Comparison of ENCODE assay signal across 8 cellular contexts in the genomic region with DNA sequence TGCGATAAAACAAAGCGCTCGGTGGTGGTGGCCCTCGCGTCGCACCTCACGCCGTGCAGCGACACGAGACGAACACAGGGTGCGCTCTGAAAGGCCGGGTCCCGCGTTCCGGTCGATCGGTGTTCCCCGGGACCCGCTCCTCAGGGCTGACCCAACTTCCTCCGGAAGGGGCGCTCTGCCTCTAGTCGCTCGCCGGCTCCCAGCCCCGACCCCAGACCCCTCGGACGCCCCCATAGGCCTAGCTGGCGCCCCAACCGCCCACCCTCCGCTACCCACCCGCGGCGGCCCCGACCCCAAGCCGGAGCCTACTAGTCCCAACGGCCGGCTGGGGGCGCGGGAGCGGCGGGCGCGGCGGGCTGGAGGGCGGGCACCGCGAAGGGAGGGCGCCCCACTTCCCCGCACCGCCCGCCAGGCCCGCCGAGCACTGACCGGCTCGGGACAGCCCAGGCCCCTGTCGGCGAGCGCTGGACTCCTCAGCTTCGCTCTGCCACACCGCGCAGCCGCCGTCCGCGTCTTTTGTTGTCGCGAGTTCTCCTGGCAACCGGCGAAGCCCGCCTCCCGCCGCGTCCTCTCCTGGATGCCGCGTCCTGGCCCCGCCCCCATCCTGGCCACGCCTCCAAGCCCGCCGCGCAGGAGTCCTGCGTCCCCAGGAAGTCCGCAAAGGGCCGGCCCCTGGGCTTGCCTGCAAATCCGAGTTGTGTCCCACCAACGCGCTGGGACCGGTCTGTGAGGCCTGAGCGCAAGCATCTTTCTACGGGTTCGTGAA. TPM values are rescaled to one million over a fixed set of nuclear protein-coding genes. Genes with fewer than 3 reads are reported as not detected.
A peak's percentile ranks its signal among the peaks of the same experiment; 100 is the strongest.
DNase-seq lines count a peak whose midpoint lies in the region; ATAC-seq and TF ChIP-seq lines count a peak whose summit lies in the region.

A gene with protein sequence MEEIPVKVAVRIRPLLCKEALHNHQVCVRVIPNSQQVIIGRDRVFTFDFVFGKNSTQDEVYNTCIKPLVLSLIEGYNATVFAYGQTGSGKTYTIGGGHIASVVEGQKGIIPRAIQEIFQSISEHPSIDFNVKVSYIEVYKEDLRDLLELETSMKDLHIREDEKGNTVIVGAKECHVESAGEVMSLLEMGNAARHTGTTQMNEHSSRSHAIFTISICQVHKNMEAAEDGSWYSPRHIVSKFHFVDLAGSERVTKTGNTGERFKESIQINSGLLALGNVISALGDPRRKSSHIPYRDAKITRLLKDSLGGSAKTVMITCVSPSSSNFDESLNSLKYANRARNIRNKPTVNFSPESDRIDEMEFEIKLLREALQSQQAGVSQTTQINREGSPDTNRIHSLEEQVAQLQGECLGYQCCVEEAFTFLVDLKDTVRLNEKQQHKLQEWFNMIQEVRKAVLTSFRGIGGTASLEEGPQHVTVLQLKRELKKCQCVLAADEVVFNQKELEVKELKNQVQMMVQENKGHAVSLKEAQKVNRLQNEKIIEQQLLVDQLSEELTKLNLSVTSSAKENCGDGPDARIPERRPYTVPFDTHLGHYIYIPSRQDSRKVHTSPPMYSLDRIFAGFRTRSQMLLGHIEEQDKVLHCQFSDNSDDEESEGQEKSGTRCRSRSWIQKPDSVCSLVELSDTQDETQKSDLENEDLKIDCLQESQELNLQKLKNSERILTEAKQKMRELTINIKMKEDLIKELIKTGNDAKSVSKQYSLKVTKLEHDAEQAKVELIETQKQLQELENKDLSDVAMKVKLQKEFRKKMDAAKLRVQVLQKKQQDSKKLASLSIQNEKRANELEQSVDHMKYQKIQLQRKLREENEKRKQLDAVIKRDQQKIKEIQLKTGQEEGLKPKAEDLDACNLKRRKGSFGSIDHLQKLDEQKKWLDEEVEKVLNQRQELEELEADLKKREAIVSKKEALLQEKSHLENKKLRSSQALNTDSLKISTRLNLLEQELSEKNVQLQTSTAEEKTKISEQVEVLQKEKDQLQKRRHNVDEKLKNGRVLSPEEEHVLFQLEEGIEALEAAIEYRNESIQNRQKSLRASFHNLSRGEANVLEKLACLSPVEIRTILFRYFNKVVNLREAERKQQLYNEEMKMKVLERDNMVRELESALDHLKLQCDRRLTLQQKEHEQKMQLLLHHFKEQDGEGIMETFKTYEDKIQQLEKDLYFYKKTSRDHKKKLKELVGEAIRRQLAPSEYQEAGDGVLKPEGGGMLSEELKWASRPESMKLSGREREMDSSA (N-terminal part only) (minus strand): TSS at position 491 of the 766 bp plus-strand sequence. CDS start 5,841 bp downstream, outside the sequence.

- DNase-seq in DMS53 treated with DMSO at 0.1 percent for 48 hours (lab: John Stamatoyannopoulos, UW; ENCODE audit: unreplicated experiment) = peak; percentile 82
- DNase-seq in Jurkat, Clone E6-1 (ENCODE audit: low read depth, low spot score) = peak; percentile 82
- DNase-seq in OCI-M2 (lab: John Stamatoyannopoulos, UW; ENCODE audit: unreplicated experiment) = peak; percentile 49
- peak; percentile 95 for DNase-seq in activated T-cell treated with anti-CD3 and anti-CD28 coated beads, Interleukin-2, amount 50 U/mL, for 1 hour
- no peak for DNase-seq in epithelial cell of proximal tubule (ENCODE audit: low read depth)
- peak; percentile 89 to 92 for DNase-seq in stimulated activated CD8-positive, alpha-beta memory T cell treated with anti-CD3 and anti-CD28 coated beads, Interleukin-4, amount 100 ng/mL, for 4 hours (ENCODE audit: low read depth in 2 of 2, low spot score in 1 of 2)

- no peak for TF ChIP-seq CTCF in epithelial cell of proximal tubule (conservative IDR thresholded peaks at IDR 0.05; ENCODE audit: low read depth, low read length)

- H3K36me3 ChIP-seq in mucosa of rectum (ENCODE audit: control insufficient read depth in 2 of 2, insufficient read depth in 2 of 2, low read length in 2 of 2) = no peaks in the 10 kb centered on the region

- peak within 1 kb of the TSS; percentile 70 to 74 for H3K9ac ChIP-seq in mucosa of rectum (ENCODE audit: low read depth in 1 of 2, low read length in 2 of 2)

- H3K4me3 ChIP-seq in Jurkat, Clone E6-1 (ENCODE audit: low read length) = peak within 1 kb of the TSS; percentile 54
- H3K4me3 ChIP-seq in epithelial cell of proximal tubule (ENCODE audit: low read depth, low read length) = peak within 1 kb of the TSS; percentile 73
- H3K4me3 ChIP-seq in mucosa of rectum (ENCODE audit: low read length in 2 of 2) = peak within 1 kb of the TSS; percentile 74 to 79

- H3K27me3 ChIP-seq in mucosa of rectum (ENCODE audit: control insufficient read depth in 2 of 2, insufficient read depth in 2 of 2, low read length in 2 of 2) = no peaks in the 10 kb centered on the region

- H3K4me1 ChIP-seq in mucosa of rectum (ENCODE audit: control insufficient read depth in 2 of 2, insufficient read depth in 2 of 2, low read length in 2 of 2) = peaks cover 6% of the 10 kb centered on the region in 2 donors

- no peaks in the 10 kb centered on the region for H3K9me3 ChIP-seq in mucosa of rectum (ENCODE audit: control insufficient read depth in 2 of 2, low read length in 2 of 2)

- ATAC-seq in GM21619 (IDR thresholded peaks at IDR 0.05; ENCODE audit: unreplicated experiment) = peak; percentile 96

- peak within 1 kb of the TSS; percentile 90 to 91 for H3K27ac ChIP-seq in mucosa of rectum (ENCODE audit: low read depth in 2 of 2, low read length in 2 of 2)

RNA-seq across cellular contexts. Expression of the gene that starts here (rescaled TPM):
- 12.5 TPM for polyA plus RNA-seq in Jurkat, Clone E6-1 (2012; ENCODE audit: insufficient read depth, insufficient read length)
- total RNA-seq in epithelial cell of proximal tubule = 1.5 and 2.7 TPM in 2 replicates
